In the genomic region with DNA sequence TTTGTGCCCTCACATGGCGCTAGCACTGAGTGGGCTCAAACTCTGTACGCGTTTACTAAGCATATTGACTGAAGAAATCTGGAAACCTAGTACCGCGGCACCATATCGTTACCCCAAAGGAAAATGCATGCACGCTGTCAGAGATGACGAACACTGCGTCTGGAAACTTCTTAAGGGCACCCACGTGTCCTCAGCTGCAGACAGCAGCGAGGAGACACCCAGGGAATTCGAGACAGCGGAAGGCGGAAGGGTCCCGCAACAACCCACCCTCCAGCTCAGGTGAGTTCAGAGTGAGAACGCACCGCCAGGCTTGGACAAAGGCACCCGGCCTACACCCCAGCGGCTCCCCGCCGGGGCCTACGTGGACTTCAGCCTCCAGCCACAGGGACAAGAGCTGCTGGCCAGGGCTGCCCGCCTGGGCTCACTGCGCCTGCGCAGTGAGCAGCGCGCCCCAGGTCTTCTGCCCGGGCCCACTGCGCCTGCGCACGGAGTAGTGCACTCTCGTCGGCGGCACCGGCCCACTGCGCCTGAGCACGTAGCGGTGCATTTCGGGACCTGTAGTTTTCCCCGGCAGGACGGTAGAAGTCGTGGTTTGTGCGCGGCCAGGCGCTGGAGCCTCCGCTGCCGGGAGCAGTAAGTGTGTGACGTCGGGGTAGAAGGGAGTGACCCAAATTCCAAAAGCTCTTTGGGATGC, we compare ENCODE assay signal across 8 cellular contexts.
DNase-seq lines count a peak whose midpoint lies in the region; ATAC-seq and TF ChIP-seq lines count a peak whose summit lies in the region.
"Not testable (repeated sequence)": the region's sequence is repeated elsewhere in the genome, so short reads cannot be mapped to it uniquely, and the experiment has no call there.

No MANE protein-coding gene starts in this region.

- not testable (repeated sequence) for H3K4me2 ChIP-seq in HCT116 (ENCODE audit: low read length)

- DNase-seq in HCT116 (ENCODE audit: low read depth, low spot score); activated T-cell treated with anti-CD3 and anti-CD28 coated beads, Interleukin-2, amount 50 U/mL, for 72 hours; left lung; thoracic aorta (ENCODE audit: low spot score): not testable (repeated sequence)

- peak; percentile 68 for ATAC-seq in GM18519 (IDR thresholded peaks at IDR 0.05; ENCODE audit: low FRiP score, unreplicated experiment)
- peak; percentile 88 for ATAC-seq in GM19455 (IDR thresholded peaks at IDR 0.05; ENCODE audit: unreplicated experiment)
- ATAC-seq in HCT116: peak; percentile 99
- peak; percentile 90 for ATAC-seq in HG03045 (IDR thresholded peaks at IDR 0.05; ENCODE audit: unreplicated experiment)
- ATAC-seq in HG03469 (IDR thresholded peaks at IDR 0.05; ENCODE audit: unreplicated experiment): peak; percentile 81
- peak; percentile 96 to 98 for ATAC-seq in activated T-cell treated with anti-CD3 and anti-CD28 coated beads, Interleukin-2, amount 50 U/mL, for 72 hours (replicated peaks in 1 of 2)
- ATAC-seq in left lung: peak; percentile 99
- peak; percentile 91 for ATAC-seq in thoracic aorta (ENCODE audit: insufficient number of reproducible peaks, low FRiP score, low read depth)

- not testable (repeated sequence) for H3K27ac ChIP-seq in HCT116 (ENCODE audit: low read depth, low read length); left lung; thoracic aorta

- intact Hi-C loops in HCT116 (cut with micrococcal nuclease); left lung (cut with DNase I): not testable (repeated sequence)

- not testable (repeated sequence) for TF ChIP-seq POLR2A in HCT116 (IDR thresholded peaks at IDR 0.05; ENCODE audit: borderline replicate concordance, extremely low read depth, insufficient read depth, insufficient read length)

- not testable (repeated sequence) for H3K27ac Mint-ChIP-seq in activated T-cell treated with anti-CD3 and anti-CD28 coated beads, Interleukin-2, amount 50 U/mL, for 72 hours

- H3K36me3 Mint-ChIP-seq in activated T-cell treated with anti-CD3 and anti-CD28 coated beads, Interleukin-2, amount 50 U/mL, for 72 hours (ENCODE audit: insufficient read depth in 2 of 2): not testable (repeated sequence)

- BruUV-seq in HCT116 (replicated peaks; lab: Mats Ljungman, UMichigan): not testable (repeated sequence)

- H3K9me3 ChIP-seq in HCT116 (ENCODE audit: control insufficient read depth in 1 of 2, insufficient read depth in 1 of 2, low read depth in 1 of 2, low read length in 2 of 2); left lung; thoracic aorta: not testable (repeated sequence)

- not testable (repeated sequence) for H3K4me1 ChIP-seq in HCT116 (ENCODE audit: control insufficient read depth in 1 of 2, insufficient read depth in 2 of 2, low read length in 2 of 2); left lung; thoracic aorta (ENCODE audit: control insufficient read depth in 1 of 2, low read depth in 2 of 2)

- H3K36me3 ChIP-seq in HCT116 (ENCODE audit: control insufficient read depth in 1 of 2, insufficient read depth in 2 of 2, low read length in 2 of 2); left lung; thoracic aorta: not testable (repeated sequence)

- not testable (repeated sequence) for TF ChIP-seq RAD21 in HCT116 (IDR thresholded peaks at IDR 0.05; ENCODE audit: low read depth)

- not testable (repeated sequence) for H2AFZ ChIP-seq in HCT116 (ENCODE audit: low read depth, low read length, poor library complexity, severe bottlenecking)

- POLR2A ChIA-PET in HCT116 (lab: Charles Lee): not testable (repeated sequence)

- not testable (repeated sequence) for H3K4me1 Mint-ChIP-seq in activated T-cell treated with anti-CD3 and anti-CD28 coated beads, Interleukin-2, amount 50 U/mL, for 72 hours (ENCODE audit: low read depth)

- H3K4me3 ChIP-seq in HCT116 (replicated peaks in 1 of 2; ENCODE audit: low read depth in 1 of 2, low read length in 2 of 2); left lung; thoracic aorta: not testable (repeated sequence)

- not testable (repeated sequence) for H3K9me2 ChIP-seq in HCT116 (ENCODE audit: insufficient read depth)

- H3K4me3 Mint-ChIP-seq in activated T-cell treated with anti-CD3 and anti-CD28 coated beads, Interleukin-2, amount 50 U/mL, for 72 hours: not testable (repeated sequence)

- not testable (repeated sequence) for H3K9me3 Mint-ChIP-seq in activated T-cell treated with anti-CD3 and anti-CD28 coated beads, Interleukin-2, amount 50 U/mL, for 72 hours

- not testable (repeated sequence) for TF ChIP-seq CTCF in HCT116 (IDR thresholded peaks at IDR 0.05 in 2 of 3, conservative IDR thresholded peaks at IDR 0.05 in 1 of 3; ENCODE audit: borderline replicate concordance in 1 of 3, insufficient read depth in 1 of 3, low read depth in 2 of 3, low read length in 2 of 3); left lung (IDR thresholded peaks at IDR 0.05); thoracic aorta (IDR thresholded peaks at IDR 0.05)

- not testable (repeated sequence) for H4K20me1 ChIP-seq in HCT116 (ENCODE audit: insufficient read depth)

- CTCF ChIA-PET in HCT116 (lab: Charles Lee): not testable (repeated sequence)

- H3K27me3 Mint-ChIP-seq in activated T-cell treated with anti-CD3 and anti-CD28 coated beads, Interleukin-2, amount 50 U/mL, for 72 hours (ENCODE audit: low read depth): not testable (repeated sequence)

- H3K9ac ChIP-seq in HCT116 (ENCODE audit: low read length): not testable (repeated sequence)

- H3K79me2 ChIP-seq in HCT116 (ENCODE audit: insufficient read depth, low read length): not testable (repeated sequence)

- RAD21 ChIA-PET in HCT116 (lab: Charles Lee; ENCODE audit: low non-redundant PET in 1 of 2, low total read pairs in 2 of 2, uncharacterized antibody in 2 of 2, unreplicated experiment in 2 of 2): not testable (repeated sequence)

- H3K27me3 ChIP-seq in HCT116 (ENCODE audit: insufficient read depth, low read length); left lung; thoracic aorta (replicated peaks; ENCODE audit: insufficient read depth): not testable (repeated sequence)
